In the genomic region with DNA sequence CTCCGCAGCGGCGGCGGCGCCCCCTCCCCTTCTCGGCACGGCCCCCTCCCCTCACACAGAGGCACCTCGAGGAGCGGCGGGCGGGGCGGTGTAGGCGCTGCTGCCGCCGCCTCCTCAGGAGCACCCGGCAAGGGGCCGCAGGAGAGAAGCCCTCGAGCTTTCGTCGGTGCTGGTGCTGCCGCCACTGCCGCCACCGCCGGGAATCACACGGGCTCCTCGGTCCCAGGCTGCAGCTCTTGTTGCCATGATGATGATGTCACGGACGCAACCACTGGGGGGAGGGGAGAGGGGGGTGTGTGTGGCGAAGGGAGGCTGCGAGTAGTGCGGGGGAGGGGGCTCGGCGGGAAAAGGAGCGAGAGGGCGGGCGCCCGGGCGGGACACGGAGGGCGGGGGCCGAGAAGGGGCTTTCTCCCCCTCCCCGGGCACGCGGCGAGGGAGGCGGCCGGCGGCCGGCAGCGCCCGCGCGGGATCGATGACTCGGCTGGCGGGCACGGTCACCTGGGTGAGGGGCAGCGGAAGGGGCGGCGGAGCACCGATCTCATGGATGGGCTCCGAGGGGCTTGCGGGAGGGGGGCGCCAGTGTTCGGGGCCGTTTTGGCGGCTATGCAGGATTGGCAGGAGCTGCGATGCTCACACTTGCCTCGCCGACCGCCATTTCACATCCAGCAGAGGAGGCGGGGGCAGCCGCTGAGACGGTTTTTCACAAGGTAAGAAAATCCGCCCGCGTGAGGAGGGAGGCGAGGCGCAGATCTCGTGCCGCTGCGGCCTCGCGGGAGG, we compare ENCODE assay signal across 8 cellular contexts. TPM values are rescaled to one million over a fixed set of nuclear protein-coding genes. Genes with fewer than 3 reads are reported as not detected.
DNase-seq lines count a peak whose midpoint lies in the region; ATAC-seq and TF ChIP-seq lines count a peak whose summit lies in the region.

A gene with protein sequence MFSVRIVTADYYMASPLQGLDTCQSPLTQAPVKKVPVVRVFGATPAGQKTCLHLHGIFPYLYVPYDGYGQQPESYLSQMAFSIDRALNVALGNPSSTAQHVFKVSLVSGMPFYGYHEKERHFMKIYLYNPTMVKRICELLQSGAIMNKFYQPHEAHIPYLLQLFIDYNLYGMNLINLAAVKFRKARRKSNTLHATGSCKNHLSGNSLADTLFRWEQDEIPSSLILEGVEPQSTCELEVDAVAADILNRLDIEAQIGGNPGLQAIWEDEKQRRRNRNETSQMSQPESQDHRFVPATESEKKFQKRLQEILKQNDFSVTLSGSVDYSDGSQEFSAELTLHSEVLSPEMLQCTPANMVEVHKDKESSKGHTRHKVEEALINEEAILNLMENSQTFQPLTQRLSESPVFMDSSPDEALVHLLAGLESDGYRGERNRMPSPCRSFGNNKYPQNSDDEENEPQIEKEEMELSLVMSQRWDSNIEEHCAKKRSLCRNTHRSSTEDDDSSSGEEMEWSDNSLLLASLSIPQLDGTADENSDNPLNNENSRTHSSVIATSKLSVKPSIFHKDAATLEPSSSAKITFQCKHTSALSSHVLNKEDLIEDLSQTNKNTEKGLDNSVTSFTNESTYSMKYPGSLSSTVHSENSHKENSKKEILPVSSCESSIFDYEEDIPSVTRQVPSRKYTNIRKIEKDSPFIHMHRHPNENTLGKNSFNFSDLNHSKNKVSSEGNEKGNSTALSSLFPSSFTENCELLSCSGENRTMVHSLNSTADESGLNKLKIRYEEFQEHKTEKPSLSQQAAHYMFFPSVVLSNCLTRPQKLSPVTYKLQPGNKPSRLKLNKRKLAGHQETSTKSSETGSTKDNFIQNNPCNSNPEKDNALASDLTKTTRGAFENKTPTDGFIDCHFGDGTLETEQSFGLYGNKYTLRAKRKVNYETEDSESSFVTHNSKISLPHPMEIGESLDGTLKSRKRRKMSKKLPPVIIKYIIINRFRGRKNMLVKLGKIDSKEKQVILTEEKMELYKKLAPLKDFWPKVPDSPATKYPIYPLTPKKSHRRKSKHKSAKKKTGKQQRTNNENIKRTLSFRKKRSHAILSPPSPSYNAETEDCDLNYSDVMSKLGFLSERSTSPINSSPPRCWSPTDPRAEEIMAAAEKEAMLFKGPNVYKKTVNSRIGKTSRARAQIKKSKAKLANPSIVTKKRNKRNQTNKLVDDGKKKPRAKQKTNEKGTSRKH (N-terminal part only) (minus strand): TSS at position 260 of the 777 bp plus-strand sequence. CDS start 330 bp downstream, outside the sequence.

- H3K27ac ChIP-seq in H9 (ENCODE audit: insufficient read length, low read depth, low read length) (peak within 1 kb of the TSS; percentile 5), MM.1S (ENCODE audit: low read length) (peak within 1 kb of the TSS; percentile 98), thoracic aorta (peak within 1 kb of the TSS; percentile 97 to 99)

- H3K9me3 Mint-ChIP-seq in H9 (peaks cover 3 to 4% of the 10 kb centered on the region in 2 experiments; a peak in 2 of 5 replicates), osteocyte (ENCODE audit: unreplicated experiment) (no peaks in the 10 kb centered on the region)
- no peaks in the 10 kb centered on the region for H3K9me3 Mint-ChIP-seq in activated naive CD4-positive, alpha-beta T cell treated with anti-CD3 and anti-CD28 coated beads, Interleukin-2, amount 50 U/mL, for 24 hours

- TF ChIP-seq CTCF in H9 (conservative IDR thresholded peaks at IDR 0.05) (no peak), MM.1S (IDR thresholded peaks at IDR 0.05; ENCODE audit: low read length) (no peak), osteocyte (IDR thresholded peaks at IDR 0.05) (no peak), thoracic aorta (IDR thresholded peaks at IDR 0.05) (no peak)

- H3K23me2 ChIP-seq in H9 (ENCODE audit: insufficient read length, low read depth, low read length, poor library complexity, severe bottlenecking) = peaks cover 11% of the 10 kb centered on the region

- no peaks in the 10 kb centered on the region for H3K9me2 ChIP-seq in MM.1S (replicated peaks; ENCODE audit: insufficient read depth, low read length)

- H3K36me3 Mint-ChIP-seq in H9 (ENCODE audit: insufficient read depth in 1 of 3, low read depth in 3 of 3) (peaks cover 0 to 17% (median 16%) of the 10 kb centered on the region in 3 experiments; a peak in 6 of 7 replicates), osteocyte (ENCODE audit: unreplicated experiment) (peaks cover 10% of the 10 kb centered on the region)
- H3K36me3 Mint-ChIP-seq in activated naive CD4-positive, alpha-beta T cell treated with anti-CD3 and anti-CD28 coated beads, Interleukin-2, amount 50 U/mL, for 24 hours = peaks cover 5% of the 10 kb centered on the region

- peak within 1 kb of the TSS; percentile 81 for H3K18ac ChIP-seq in H9 (ENCODE audit: insufficient read length, low read depth, low read length)

- H3K27ac Mint-ChIP-seq in H9 (peak within 1 kb of the TSS; percentile 98 to 99 (median 98)), osteocyte (ENCODE audit: unreplicated experiment) (peak within 1 kb of the TSS; percentile 99)
- peak within 1 kb of the TSS; percentile 98 for H3K27ac Mint-ChIP-seq in activated naive CD4-positive, alpha-beta T cell treated with anti-CD3 and anti-CD28 coated beads, Interleukin-2, amount 50 U/mL, for 24 hours

- H3K9me3 ChIP-seq in H9 (ENCODE audit: control insufficient read depth, low read depth, low read length) = no peaks in the 10 kb centered on the region
- no peaks in the 10 kb centered on the region for H3K9me3 ChIP-seq in MM.1S (replicated peaks; ENCODE audit: insufficient read depth, low read length)
- no peaks in the 10 kb centered on the region for H3K9me3 ChIP-seq in thoracic aorta

- H3T11ph ChIP-seq in H9 (ENCODE audit: low read length) = no peak within 1 kb of the TSS

- H3K23ac ChIP-seq in H9 (ENCODE audit: insufficient read length, low read depth, low read length) = no peak within 1 kb of the TSS

- no peak within 1 kb of the TSS for H4K5ac ChIP-seq in H9 (ENCODE audit: insufficient read length, low read depth, low read length)

- no peak within 1 kb of the TSS for H2BK20ac ChIP-seq in H9 (ENCODE audit: low read depth, low read length, poor library complexity, severe bottlenecking)

- H4K8ac ChIP-seq in H9 (replicated peaks; ENCODE audit: insufficient read length, low read depth, low read length) = no peak within 1 kb of the TSS

- H3K4me1 ChIP-seq in H9 (ENCODE audit: insufficient read depth, low read length) (0 out of 2 replicates have a peak, but pooled peaks cover 3% of the 10 kb centered on the region), MM.1S (ENCODE audit: low read length) (peaks cover 28% of the 10 kb centered on the region), thoracic aorta (ENCODE audit: control insufficient read depth in 1 of 2, low read depth in 2 of 2) (peaks cover 30 to 56% of the 10 kb centered on the region in 2 donors)

- no peak within 1 kb of the TSS for H2AK5ac ChIP-seq in H9 (ENCODE audit: insufficient read length, low read length)

- ATAC-seq in SK-N-SH treated with all-trans-retinoic acid at 6 μM for 48 hours (peak; percentile 55), thoracic aorta (ENCODE audit: insufficient number of reproducible peaks, low FRiP score, low read depth) (peak; percentile 52)

- H3K79me2 ChIP-seq in H9 (ENCODE audit: insufficient read depth, low read length) (no peaks in the 10 kb centered on the region), MM.1S (ENCODE audit: low read length) (peaks cover 75% of the 10 kb centered on the region)

- H3K4me1 Mint-ChIP-seq in H9 (peaks cover 36 to 38% of the 10 kb centered on the region in 2 experiments), osteocyte (ENCODE audit: unreplicated experiment) (peaks cover 55% of the 10 kb centered on the region)
- H3K4me1 Mint-ChIP-seq in activated naive CD4-positive, alpha-beta T cell treated with anti-CD3 and anti-CD28 coated beads, Interleukin-2, amount 50 U/mL, for 24 hours = peaks cover 60% of the 10 kb centered on the region

- no peak within 1 kb of the TSS; the same call in 1 of the 2 replicates for H3K4ac ChIP-seq in H9 (ENCODE audit: low read depth, low read length)

- no peaks in the 10 kb centered on the region; the same call in 1 of the 2 replicates for H3K36me3 ChIP-seq in MM.1S (replicated peaks; ENCODE audit: insufficient read depth, low read length)
- no peaks in the 10 kb centered on the region for H3K36me3 ChIP-seq in thoracic aorta

- DNase-seq in G401 (ENCODE audit: low spot score) (peak; percentile 90), H9 (peak; percentile 89), MM.1S (peak; percentile 83), glomerular visceral epithelial cell (ENCODE audit: extremely low spot score) (peak; percentile 89), osteocyte (ENCODE audit: extremely low spot score, unreplicated experiment) (peak; percentile 95), thoracic aorta (ENCODE audit: low spot score) (peak; percentile 70)

- no peak within 1 kb of the TSS for H2BK120ac ChIP-seq in H9 (ENCODE audit: low read depth, low read length, poor library complexity, severe bottlenecking)

- no peak within 1 kb of the TSS for H2BK12ac ChIP-seq in H9 (ENCODE audit: insufficient read length, low read depth, low read length)

- peak within 1 kb of the TSS; percentile 99 for H3K4me2 ChIP-seq in H9 (ENCODE audit: insufficient read depth, insufficient read length, low read length)
- H3K4me2 ChIP-seq in MM.1S (ENCODE audit: low read depth, low read length) = peak within 1 kb of the TSS; percentile 79

- no peak within 1 kb of the TSS for H2BK5ac ChIP-seq in H9 (ENCODE audit: insufficient read length, low read length)

- peaks cover 13% of the 10 kb centered on the region; the same call in 1 of the 2 replicates for H3K27me3 ChIP-seq in H9 (ENCODE audit: insufficient read depth, low read length)
- no peaks in the 10 kb centered on the region for H3K27me3 ChIP-seq in MM.1S (replicated peaks; ENCODE audit: insufficient read depth, low read length)
- no peaks in the 10 kb centered on the region for H3K27me3 ChIP-seq in thoracic aorta (replicated peaks; ENCODE audit: insufficient read depth)

- peak within 1 kb of the TSS; percentile 92 for H3K14ac ChIP-seq in H9 (ENCODE audit: insufficient read depth, low read length)

- H2AFZ ChIP-seq in H9 (ENCODE audit: low read length) = no peak within 1 kb of the TSS
- peak within 1 kb of the TSS; percentile 87 for H2AFZ ChIP-seq in MM.1S (ENCODE audit: low read length)

- WGBS in H9 (ENCODE audit: extremely low coverage, insufficient read length, low lambda C conversion rate) = no CpG with 5 or more reads among the region's 84 CpGs

- no peaks in the 10 kb centered on the region for H4K20me1 ChIP-seq in H9 (ENCODE audit: control insufficient read depth, insufficient read depth, insufficient read length)
- H4K20me1 ChIP-seq in MM.1S (ENCODE audit: insufficient read depth, low read length) = peaks cover 6% of the 10 kb centered on the region; the same call in 1 of the 2 replicates

- in situ Hi-C loops in G401 (cut with HindIII; ENCODE audit: low sequenced_read_pairs) = no loop called here

- H4K91ac ChIP-seq in H9 (ENCODE audit: insufficient read length, low read depth, low read length) = no peak within 1 kb of the TSS

- H3K4me3 Mint-ChIP-seq in H9 = peak within 1 kb of the TSS; percentile 88 to 96
- H3K4me3 Mint-ChIP-seq in activated naive CD4-positive, alpha-beta T cell treated with anti-CD3 and anti-CD28 coated beads, Interleukin-2, amount 50 U/mL, for 24 hours = peak within 1 kb of the TSS; percentile 98
- H3K4me3 Mint-ChIP-seq in osteocyte (ENCODE audit: unreplicated experiment) = peak within 1 kb of the TSS; percentile 96

- peaks cover 38% of the 10 kb centered on the region for H3K27me3 Mint-ChIP-seq in H9 (ENCODE audit: low read depth)
- H3K27me3 Mint-ChIP-seq in activated naive CD4-positive, alpha-beta T cell treated with anti-CD3 and anti-CD28 coated beads, Interleukin-2, amount 50 U/mL, for 24 hours = no peaks in the 10 kb centered on the region
- no peaks in the 10 kb centered on the region for H3K27me3 Mint-ChIP-seq in osteocyte (ENCODE audit: unreplicated experiment)

- H3K79me1 ChIP-seq in H9 (ENCODE audit: insufficient read depth, low read depth, low read length, poor library complexity, severe bottlenecking) = no peaks in the 10 kb centered on the region

- H3K4me3 ChIP-seq in MM.1S (ENCODE audit: low read length) (peak within 1 kb of the TSS; percentile 94), thoracic aorta (peak within 1 kb of the TSS; percentile 96)

- H2BK15ac ChIP-seq in H9 (ENCODE audit: low read depth, low read length) = no peak within 1 kb of the TSS

- peaks cover 27% of the 10 kb centered on the region for H3F3A ChIP-seq in MM.1S (ENCODE audit: insufficient read depth, low read length)

- H3K56ac ChIP-seq in H9 (ENCODE audit: insufficient read length, low read depth, low read length) = no peak within 1 kb of the TSS

- H3K9ac ChIP-seq in H9 (ENCODE audit: extremely low read depth, insufficient read length, low read length) (peak within 1 kb of the TSS; percentile 82), MM.1S (ENCODE audit: low read length) (peak within 1 kb of the TSS; percentile 98)

RNA-seq across cellular contexts. Expression of the gene that starts here (rescaled TPM):
- total RNA-seq in G401 (2014; rRNA removed; shearing (Covaris generic)) = 13.7 and 26.2 TPM in 2 replicates
- total RNA-seq in H9 (2021) (5.3 and 8.8 TPM in 2 replicates), osteocyte (26.4 and 29.4 TPM in 2 replicates), thoracic aorta (10 to 100 TPM; 25.6 to 59.8 TPM)

Comparison
In these comparisons a context has a peak if more than half of its experiments do, and no peak if none do; other contexts are left out.
1. Peak in every context shown above with its lines: DNase-seq, ATAC-seq, H3K4me3 ChIP-seq and H3K27ac ChIP-seq.
2. H3K27ac ChIP-seq: peak in every context shown above with its lines; median percentile 98 in MM.1S; 98 in thoracic aorta; 5 in H9.